Comparison of ENCODE assay signal across 8 cellular contexts in the genomic region with DNA sequence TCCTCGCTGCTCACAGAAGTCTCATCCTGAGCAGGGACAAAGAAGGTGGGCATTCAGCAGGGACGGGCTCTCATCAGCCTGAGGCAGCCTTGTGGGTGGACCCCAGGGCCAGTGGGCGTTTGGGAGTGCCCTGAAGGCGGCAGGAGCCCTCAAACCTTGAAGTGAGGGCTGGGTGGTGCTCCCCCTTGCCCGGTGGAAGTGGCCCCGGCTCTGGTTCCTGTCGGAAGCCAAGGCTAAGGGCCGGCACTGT.
A peak's percentile ranks its signal among the peaks of the same experiment; 100 is the strongest.
DNase-seq lines count a peak whose midpoint lies in the region; ATAC-seq and TF ChIP-seq lines count a peak whose summit lies in the region.

No MANE protein-coding gene starts in this region.

- peak overlapping the region in 4 of 5 donors; percentile 59 to 72 (median 66) for H3K9ac ChIP-seq in subcutaneous abdominal adipose tissue (ENCODE audit: low read length in 5 of 5)

- TF ChIP-seq CTCF in HFF-Myc (IDR thresholded peaks at IDR 0.05; ENCODE audit: low read depth, low read length, missing control alignments) (no peak), lung (IDR thresholded peaks at IDR 0.05; ENCODE audit: control extremely low read depth, extremely low read depth) (no peak)

- no peaks in the 10 kb centered on the region for H3K27me3 ChIP-seq in lung (ENCODE audit: control insufficient read depth, insufficient read depth)
- no peaks in the 10 kb centered on the region for H3K27me3 ChIP-seq in subcutaneous abdominal adipose tissue (ENCODE audit: control insufficient read depth in 5 of 5, insufficient read depth in 4 of 5, low read length in 5 of 5)

- 15 to 20% methylated on average over 8 of the region's 8 CpGs for WGBS in lung, 2 donors

- no peak for ATAC-seq in lung (ENCODE audit: insufficient read depth, low FRiP score)

- in situ Hi-C loops in KBM-7 (cut with MboI; ENCODE audit: low pct_unique_long_range_greater_than_20kb, low sequenced_read_pairs) = no loop called here

- peaks cover 6 to 61% of the 10 kb centered on the region in 2 donors for H3K4me1 ChIP-seq in lung (ENCODE audit: control insufficient read depth in 2 of 2, insufficient read depth in 2 of 2, low read length in 2 of 2)
- peaks cover 23 to 94% (median 73%) of the 10 kb centered on the region in 5 donors for H3K4me1 ChIP-seq in subcutaneous abdominal adipose tissue (ENCODE audit: control insufficient read depth in 5 of 5, insufficient read depth in 5 of 5, low read length in 5 of 5)

- DNase-seq in HFF-Myc (ENCODE audit: extremely low read depth, low read depth) (no peak), caudate nucleus (lab: John Stamatoyannopoulos, UW) (no peak), lung (ENCODE audit: low spot score) (no peak), Kasumi-1 (lab: John Stamatoyannopoulos, UW) (no peak), hippocampal formation (lab: John Stamatoyannopoulos, UW) (no peak), DMS153 (lab: John Stamatoyannopoulos, UW) (no peak), KBM-7 (no peak)

- H3K4me3 ChIP-seq in HFF-Myc (replicated peaks; ENCODE audit: low read depth, low read length) (peak overlapping the region; percentile 51), lung (no peak overlapping the region), subcutaneous abdominal adipose tissue (ENCODE audit: low read depth in 1 of 5, low read length in 5 of 5) (peak overlapping the region in 4 of 5 donors; percentile 54 to 59 (median 58))

- H3K36me3 ChIP-seq in lung (ENCODE audit: control insufficient read depth in 2 of 2, insufficient read depth in 2 of 2, low read length in 2 of 2) (peaks cover 0 to 5% of the 10 kb centered on the region in 2 donors), subcutaneous abdominal adipose tissue (ENCODE audit: control insufficient read depth in 5 of 5, insufficient read depth in 5 of 5, low read length in 5 of 5) (peaks cover 0 to 15% (median 4%) of the 10 kb centered on the region in 5 donors)

- no peaks in the 10 kb centered on the region for H3K9me3 ChIP-seq in lung (ENCODE audit: control insufficient read depth in 2 of 2, insufficient read depth in 1 of 2, low read length in 1 of 2)
- no peaks in the 10 kb centered on the region for H3K9me3 ChIP-seq in subcutaneous abdominal adipose tissue (ENCODE audit: control insufficient read depth in 5 of 5, low read length in 5 of 5)

- H3K27ac ChIP-seq in caudate nucleus (ENCODE audit: low read depth, low read length) (peak overlapping the region; percentile 78), lung (ENCODE audit: low read depth in 1 of 2, low read length in 1 of 2) (peak overlapping the region; percentile 80 to 91), subcutaneous abdominal adipose tissue (ENCODE audit: low read depth, low read length) (peak overlapping the region; percentile 84)
